Comparison of ENCODE assay signal across 14 cellular contexts in the genomic region with DNA sequence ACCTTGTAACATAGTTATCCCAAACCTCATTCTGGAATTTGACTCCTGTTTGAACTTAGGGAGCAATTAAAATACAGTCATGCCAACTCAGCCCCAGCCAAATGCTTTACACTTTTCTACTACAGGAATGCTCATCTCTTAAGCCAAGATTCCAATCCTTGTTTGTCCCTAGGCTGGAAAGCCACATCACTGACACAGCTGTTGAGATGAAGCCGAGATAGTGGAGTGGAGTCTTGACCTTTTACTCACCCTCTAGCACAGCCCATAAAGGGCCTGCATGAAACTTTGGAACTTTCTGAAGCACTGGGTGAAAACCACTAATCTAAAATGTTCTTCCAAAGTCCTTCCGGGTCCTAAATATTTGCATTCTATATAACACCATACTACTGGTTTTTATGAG.
DNase-seq lines count a peak whose midpoint lies in the region; TF ChIP-seq lines count a peak whose summit lies in the region.
"Had no signal": no experiment of that assay in that cellular context is flagged by ENCODE, and none has a peak within 500 bp of the region (broad histone marks: within the 10 kb centered on the region; RNA-seq: fewer than 3 reads in every experiment).

No MANE protein-coding gene starts in this region.

- DNase-seq in AG20443 (ENCODE audit: low spot score) (peak; percentile 74), LoVo (ENCODE audit: low spot score) (peak; percentile 56), endodermal cell (no peak), GDM1 (lab: John Stamatoyannopoulos, UW) (no peak), adrenal gland (no peak), NCI-H2029 (lab: John Stamatoyannopoulos, UW) (no peak), iPS-NIHi11 (ENCODE audit: low spot score) (no peak)
- DNase-seq: activated CD8-positive, alpha-beta memory T cell treated with anti-CD3 and anti-CD28 coated beads, Interleukin-2, amount 10 ng/mL, durations not matched to agents 7 days and 5 days; NCI-H510A; stimulated activated CD4-positive, alpha-beta T cell treated with anti-CD3 and anti-CD28 coated beads, Interleukin-12 subunit alpha, Interleukin-12 subunit beta, amount 100 ng/mL, for 4 hours had no signal

- H3K27ac Mint-ChIP-seq in endodermal cell, result peak overlapping the region; percentile 32
- H3K27ac Mint-ChIP-seq: activated CD8-positive, alpha-beta memory T cell treated with anti-CD3 and anti-CD28 coated beads, Interleukin-2, amount 10 ng/mL, durations not matched to agents 7 days and 5 days; CD14-positive monocyte; stimulated activated memory B cell treated with anti-CD40 and anti-IgM and Interleukin-4, amounts not matched to agents 10 μg/mL and 1 μg/mL and 100 μg/mL, for 72 hours had no signal

- 91 to 94% methylated on average over 1 to 2 of the region's 2 CpGs for WGBS in endodermal cell (ENCODE audit: insufficient coverage in 1 of 2, insufficient read length in 1 of 2), 2 experiments
- 71 to 100% methylated on average over 1 to 2 of the region's 2 CpGs for WGBS in mesodermal cell (ENCODE audit: insufficient coverage in 2 of 2), 2 experiments
- 68 to 81% (median 72%) methylated on average over 2 of the region's 2 CpGs for WGBS in adrenal gland, 4 donors

- peaks cover 4% of the 10 kb centered on the region for H3K4me1 Mint-ChIP-seq in endodermal cell
- H3K4me1 Mint-ChIP-seq: activated CD8-positive, alpha-beta memory T cell treated with anti-CD3 and anti-CD28 coated beads, Interleukin-2, amount 10 ng/mL, durations not matched to agents 7 days and 5 days; CD14-positive monocyte; stimulated activated memory B cell treated with anti-CD40 and anti-IgM and Interleukin-4, amounts not matched to agents 10 μg/mL and 1 μg/mL and 100 μg/mL, for 72 hours had no signal

- TF ChIP-seq POLR2A in adrenal gland (IDR thresholded peaks at IDR 0.05), result no peak

- no peak overlapping the region for H3K4me3 ChIP-seq in endodermal cell (ENCODE audit: low read length)
- no peak overlapping the region for H3K4me3 ChIP-seq in mesodermal cell (ENCODE audit: extremely low read depth, insufficient read depth, low read length, poor library complexity, severe bottlenecking)
- H3K4me3 ChIP-seq in adrenal gland, result no peak overlapping the region
- H3K4me3 ChIP-seq: GM12878 had no signal

- H3K9me3 Mint-ChIP-seq in endodermal cell, result no peaks in the 10 kb centered on the region
- H3K9me3 Mint-ChIP-seq: CD14-positive monocyte had no signal

- intact Hi-C loops in adrenal gland (cut with DNase I), result no loop called here

- H3K27me3 ChIP-seq in endodermal cell (ENCODE audit: control insufficient read depth, insufficient read depth, low read length, poor library complexity, severe bottlenecking) (no peaks in the 10 kb centered on the region), adrenal gland (no peaks in the 10 kb centered on the region)

- TF ChIP-seq CTCF in endodermal cell (conservative IDR thresholded peaks at IDR 0.05) (no peak), adrenal gland (IDR thresholded peaks at IDR 0.05) (no peak)

- H3K27ac ChIP-seq in endodermal cell (ENCODE audit: low read depth, low read length) (no peak overlapping the region), mesodermal cell (ENCODE audit: low read depth, low read length, severe bottlenecking) (peak overlapping the region; percentile 73), adrenal gland (no peak overlapping the region)

- H3K36me3 ChIP-seq in endodermal cell (ENCODE audit: control insufficient read depth, insufficient read depth, low read length) (no peaks in the 10 kb centered on the region), mesodermal cell (ENCODE audit: control insufficient read depth, insufficient read depth, low read length) (no peaks in the 10 kb centered on the region), adrenal gland (replicated peaks in 1 of 2) (no peaks in the 10 kb centered on the region)

- no peak overlapping the region for H3K9ac ChIP-seq in endodermal cell (ENCODE audit: extremely low read depth, low read length, poor library complexity, severe bottlenecking)

- no peaks in the 10 kb centered on the region for H3K27me3 Mint-ChIP-seq in endodermal cell (ENCODE audit: insufficient read depth)
- H3K27me3 Mint-ChIP-seq: activated CD8-positive, alpha-beta memory T cell treated with anti-CD3 and anti-CD28 coated beads, Interleukin-2, amount 10 ng/mL, durations not matched to agents 7 days and 5 days; stimulated activated memory B cell treated with anti-CD40 and anti-IgM and Interleukin-4, amounts not matched to agents 10 μg/mL and 1 μg/mL and 100 μg/mL, for 72 hours had no signal

- no peaks in the 10 kb centered on the region for H3K9me3 ChIP-seq in endodermal cell (ENCODE audit: control insufficient read depth, low read length)
- no peaks in the 10 kb centered on the region for H3K9me3 ChIP-seq in mesodermal cell (ENCODE audit: control insufficient read depth, low read length)
- H3K9me3 ChIP-seq in adrenal gland (replicated peaks in 1 of 3), result no peaks in the 10 kb centered on the region

- no peaks in the 10 kb centered on the region for H3K36me3 Mint-ChIP-seq in endodermal cell (ENCODE audit: low read depth)
- H3K36me3 Mint-ChIP-seq: activated CD8-positive, alpha-beta memory T cell treated with anti-CD3 and anti-CD28 coated beads, Interleukin-2, amount 10 ng/mL, durations not matched to agents 7 days and 5 days; CD14-positive monocyte; stimulated activated memory B cell treated with anti-CD40 and anti-IgM and Interleukin-4, amounts not matched to agents 10 μg/mL and 1 μg/mL and 100 μg/mL, for 72 hours had no signal

- H3K4me3 Mint-ChIP-seq in endodermal cell, result no peak overlapping the region
- H3K4me3 Mint-ChIP-seq: activated CD8-positive, alpha-beta memory T cell treated with anti-CD3 and anti-CD28 coated beads, Interleukin-2, amount 10 ng/mL, durations not matched to agents 7 days and 5 days; CD14-positive monocyte; stimulated activated memory B cell treated with anti-CD40 and anti-IgM and Interleukin-4, amounts not matched to agents 10 μg/mL and 1 μg/mL and 100 μg/mL, for 72 hours had no signal

- H3K4me1 ChIP-seq in endodermal cell (ENCODE audit: control insufficient read depth, insufficient read depth, low read length) (no peaks in the 10 kb centered on the region), mesodermal cell (ENCODE audit: control insufficient read depth, insufficient read depth, low read length, poor library complexity, severe bottlenecking) (peaks cover 13% of the 10 kb centered on the region), adrenal gland (replicated peaks in 1 of 2) (no peaks in the 10 kb centered on the region)

Comparison
In these comparisons a context has a peak if more than half of its experiments do, and no peak if none do; other contexts are left out.
1. DNase-seq: peak in AG20443 (single experiment) and LoVo (single experiment); none in endodermal cell (single experiment), GDM1 (single experiment), adrenal gland (0 of 7), NCI-H2029 (single experiment) and iPS-NIHi11 (single experiment).